In genomic region chr17:7523033-7523432, GRCh38 we compare ENCODE assay signal across 8 cellular contexts. TPM values are rescaled to one million over a fixed set of nuclear protein-coding genes. Genes with fewer than 3 reads are reported as not detected.
DNase-seq lines count a peak whose midpoint lies in the region; ATAC-seq and TF ChIP-seq lines count a peak whose summit lies in the region.

No MANE protein-coding gene starts in this region.

- TF ChIP-seq CTCF in PC-9 (conservative IDR thresholded peaks at IDR 0.05), result peak; percentile 52

- H4K20me1 ChIP-seq in PC-9 (ENCODE audit: insufficient read depth), result no peaks in the 10 kb centered on the region

- no peaks in the 10 kb centered on the region for H3K9me3 ChIP-seq in PC-9 (ENCODE audit: insufficient read depth, low read depth)

- no peaks in the 10 kb centered on the region for H3F3A ChIP-seq in PC-9 (ENCODE audit: insufficient read depth, low read depth)

- CTCF ChIA-PET in PC-9 (lab: Charles Lee), result interaction anchor here (0.6 kb wide), 1 partner anchor 23 kb away, joined by 15 read pairs; no protein-coding TSS in a partner anchor
- CTCF ChIA-PET in activated naive CD4-positive, alpha-beta T cell treated with anti-CD3 and anti-CD28 coated beads, Interleukin-2, amount 10 ng/mL, durations not matched to agents 7 days and 5 days (lab: Charles Lee), result interaction anchor here (0.9 to 5.1 kb wide), 10 partner anchors 9 to 193 kb away, joined by 3 to 26 read pairs (median 5); partner anchors contain the start of genes SENP3, SOX15 and TNFSF13

- peaks cover 7% of the 10 kb centered on the region for H3K36me3 Mint-ChIP-seq in activated naive CD4-positive, alpha-beta T cell treated with anti-CD3 and anti-CD28 coated beads, Interleukin-2, amount 10 ng/mL, durations not matched to agents 7 days and 5 days
- peaks cover 0 to 7% (median 3%) of the 10 kb centered on the region in 3 donors for H3K36me3 Mint-ChIP-seq in immature natural killer cell

- no peak overlapping the region for H3K4me2 ChIP-seq in PC-9

- H3K27ac Mint-ChIP-seq in activated naive CD4-positive, alpha-beta T cell treated with anti-CD3 and anti-CD28 coated beads, Interleukin-2, amount 10 ng/mL, durations not matched to agents 7 days and 5 days, result no peak overlapping the region
- H3K27ac Mint-ChIP-seq in immature natural killer cell, result no peak overlapping the region

- BruUV-seq in PC-9 (replicated peaks; lab: Mats Ljungman, UMichigan), result no TSS peak

- H2AFZ ChIP-seq in PC-9, result no peak overlapping the region

- peaks cover 6% of the 10 kb centered on the region for H3K27me3 Mint-ChIP-seq in activated naive CD4-positive, alpha-beta T cell treated with anti-CD3 and anti-CD28 coated beads, Interleukin-2, amount 10 ng/mL, durations not matched to agents 7 days and 5 days
- H3K27me3 Mint-ChIP-seq in immature natural killer cell (ENCODE audit: low read depth in 3 of 3), result peaks cover 0 to 3% (median 0%) of the 10 kb centered on the region in 3 donors

- POLR2A ChIA-PET in PC-9 (lab: Charles Lee; ENCODE audit: unreplicated experiment), result interaction anchor here (0.6 kb wide), 1 partner anchor 14 kb away, joined by 4 read pairs; no protein-coding TSS in a partner anchor

- intact Hi-C loops in PC-9 (cut with micrococcal nuclease; ENCODE audit: unreplicated experiment), result no loop called here

- H3K27ac ChIP-seq in PC-9, result no peak overlapping the region

- peak; percentile 57 for ATAC-seq in stimulated activated naive CD8-positive, alpha-beta T cell treated with anti-CD3 and anti-CD28 coated beads, Interleukin-15, Interleukin-2, amounts not matched to agents 100 U/mL and 50 U/mL, for 24 hours
- ATAC-seq in GM21717 (IDR thresholded peaks at IDR 0.05; ENCODE audit: unreplicated experiment) (no peak), GM19452 (IDR thresholded peaks at IDR 0.05; ENCODE audit: unreplicated experiment) (no peak)

- H3K9me3 Mint-ChIP-seq in activated naive CD4-positive, alpha-beta T cell treated with anti-CD3 and anti-CD28 coated beads, Interleukin-2, amount 10 ng/mL, durations not matched to agents 7 days and 5 days, result peaks cover 11% of the 10 kb centered on the region
- peaks cover 0 to 13% (median 2%) of the 10 kb centered on the region in 6 donors for H3K9me3 Mint-ChIP-seq in immature natural killer cell

- no peak overlapping the region for H3K4me3 Mint-ChIP-seq in activated naive CD4-positive, alpha-beta T cell treated with anti-CD3 and anti-CD28 coated beads, Interleukin-2, amount 10 ng/mL, durations not matched to agents 7 days and 5 days
- H3K4me3 Mint-ChIP-seq in immature natural killer cell, result no peak overlapping the region

- no peaks in the 10 kb centered on the region for H3K36me3 ChIP-seq in PC-9 (ENCODE audit: low read depth)

- H3K4me3 ChIP-seq in PC-9, result no peak overlapping the region

- DNase-seq in ELR (ENCODE audit: low read depth), result peak; percentile 42
- no peak for DNase-seq in PC-9
- DNase-seq in activated naive CD4-positive, alpha-beta T cell treated with anti-CD3 and anti-CD28 coated beads, Interleukin-2, amount 10 ng/mL, durations not matched to agents 7 days and 5 days, result peak; percentile 58
- peak in 2 of 3 donors; percentile 37 to 43 for DNase-seq in immature natural killer cell
- peak; percentile 66 for DNase-seq in stimulated activated naive CD8-positive, alpha-beta T cell treated with anti-CD3 and anti-CD28 coated beads, Interleukin-15, Interleukin-2, amounts not matched to agents 100 U/mL and 50 U/mL, for 24 hours
- DNase-seq in D341Med (ENCODE audit: low spot score), result no peak

- H3K4me1 ChIP-seq in PC-9 (replicated peaks; ENCODE audit: insufficient read depth), result no peaks in the 10 kb centered on the region

- no peaks in the 10 kb centered on the region for H3K27me3 ChIP-seq in PC-9 (ENCODE audit: insufficient read depth, low read depth)

- H3K9me2 ChIP-seq in PC-9 (ENCODE audit: insufficient read depth), result no peaks in the 10 kb centered on the region

- no peaks in the 10 kb centered on the region for H3K79me2 ChIP-seq in PC-9 (ENCODE audit: low read depth)

- H3K4me1 Mint-ChIP-seq in activated naive CD4-positive, alpha-beta T cell treated with anti-CD3 and anti-CD28 coated beads, Interleukin-2, amount 10 ng/mL, durations not matched to agents 7 days and 5 days, result peaks cover 4% of the 10 kb centered on the region
- peaks cover 0 to 2% of the 10 kb centered on the region in 2 donors for H3K4me1 Mint-ChIP-seq in immature natural killer cell

RNA-seq across cellular contexts. Expression of gene TNFSF12, which starts 25.8 kb away (rescaled TPM):
- total RNA-seq in PC-9 (2021), result 14.3 and 21.5 TPM in 2 replicates
- 10 to 100 TPM; 32.1 to 69.9 (median 32.7) TPM for polyA plus RNA-seq in immature natural killer cell

RNA-seq across cellular contexts. Expression of gene TNFSF13, which starts 35.5 kb away (rescaled TPM):
- total RNA-seq in PC-9 (2021), result 46.4 and 65.4 TPM in 2 replicates
- 1 to 10 TPM; 1.4 to 6.1 (median 5.3) TPM for polyA plus RNA-seq in immature natural killer cell

RNA-seq across cellular contexts. Expression of gene SENP3, which starts 38.7 kb away (rescaled TPM):
- 68.4 and 72.4 TPM in 2 replicates for total RNA-seq in PC-9 (2021)
- polyA plus RNA-seq in immature natural killer cell, result 10 to 100 TPM; 17.5 to 19.4 (median 19.0) TPM

RNA-seq across cellular contexts. Expression of gene POLR2A, which starts 38.9 kb away (rescaled TPM):
- 149 and 166 TPM in 2 replicates for total RNA-seq in PC-9 (2021)
- polyA plus RNA-seq in immature natural killer cell, result 10 to 100 TPM; 16.0 to 67.8 (median 25.7) TPM

RNA-seq across cellular contexts. Expression of gene SLC35G6, which starts 41.8 kb away (rescaled TPM):
- not detected in 2 replicates for total RNA-seq in PC-9 (2021)
- not detected for polyA plus RNA-seq in immature natural killer cell

Comparison
In these comparisons a context has a peak if more than half of its experiments do, and no peak if none do; other contexts are left out.
1. DNase-seq: peak in ELR (single experiment), activated naive CD4-positive, alpha-beta T cell treated with anti-CD3 and anti-CD28 coated beads, Interleukin-2, amount 10 ng/mL, durations not matched to agents 7 days and 5 days (single experiment), immature natural killer cell (2 of 3) and stimulated activated naive CD8-positive, alpha-beta T cell treated with anti-CD3 and anti-CD28 coated beads, Interleukin-15, Interleukin-2, amounts not matched to agents 100 U/mL and 50 U/mL, for 24 hours (single experiment); none in PC-9 (0 of 2) and D341Med (single experiment).